12 cellular contexts compared by ENCODE assay signal in the genomic region with DNA sequence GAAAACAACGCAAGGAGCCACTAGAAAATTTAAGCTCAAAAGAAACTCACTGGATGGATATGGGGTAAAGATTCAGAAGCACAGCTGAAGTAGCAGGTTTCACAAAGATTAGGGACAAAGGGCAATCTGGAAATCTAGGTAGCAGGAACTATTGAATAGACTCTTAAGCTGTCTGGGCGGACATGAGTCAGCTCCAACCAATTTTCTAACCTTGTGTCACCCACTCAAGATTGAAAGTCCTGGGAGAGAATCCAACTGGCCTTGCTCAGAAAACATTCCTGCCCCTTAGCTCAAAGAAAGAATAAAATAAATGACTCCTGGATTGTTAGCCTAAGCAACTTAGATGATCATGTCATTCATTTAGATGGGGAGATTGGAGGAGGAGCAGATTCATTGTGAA.
A peak's percentile ranks its signal among the peaks of the same experiment; 100 is the strongest.
DNase-seq lines count a peak whose midpoint lies in the region; ATAC-seq and TF ChIP-seq lines count a peak whose summit lies in the region.
"Had no signal": no experiment of that assay in that cellular context is flagged by ENCODE, and none has a peak within 500 bp of the region (broad histone marks: within the 10 kb centered on the region; RNA-seq: fewer than 3 reads in every experiment).

No MANE protein-coding gene starts in this region.

- intact Hi-C loops in right cardiac atrium (cut with DNase I) = no loop called here
- intact Hi-C loops in cardiac septum (cut with DNase I) = no loop called here
- intact Hi-C loops in A673 (cut with micrococcal nuclease; ENCODE audit: unreplicated experiment) = no loop called here

- WGBS in right cardiac atrium = 70% methylated on average over 2 of the region's 2 CpGs

- no peaks in the 10 kb centered on the region for H3K36me3 ChIP-seq in A673 (ENCODE audit: insufficient read depth, low read length, poor library complexity, severe bottlenecking)
- H3K36me3 ChIP-seq: BLaER1, esophagus muscularis mucosa had no signal

- H3K27ac ChIP-seq in right cardiac atrium (ENCODE audit: low read length) = no peak overlapping the region
- H3K27ac ChIP-seq in A673 (ENCODE audit: low read depth, low read length, poor library complexity, severe bottlenecking) = no peak overlapping the region
- H3K27ac ChIP-seq: BLaER1, esophagus muscularis mucosa, skin epidermis had no signal

- H3K4me1 ChIP-seq in right cardiac atrium (ENCODE audit: control insufficient read depth, insufficient read depth, low read length) (no peaks in the 10 kb centered on the region), A673 (ENCODE audit: insufficient read depth, low read length, poor library complexity, severe bottlenecking) (no peaks in the 10 kb centered on the region)
- H3K4me1 ChIP-seq: BLaER1 had no signal

- POLR2A ChIA-PET in A673 (lab: Charles Lee; ENCODE audit: low non-redundant PET) = no interaction called here

- ATAC-seq in right cardiac atrium (peak; percentile 47 to 49), GM21367 (IDR thresholded peaks at IDR 0.05; ENCODE audit: unreplicated experiment) (no peak)

- no peaks in the 10 kb centered on the region for H3K9me3 ChIP-seq in right cardiac atrium (ENCODE audit: control insufficient read depth, low read length)
- no peaks in the 10 kb centered on the region for H3K9me3 ChIP-seq in A673 (ENCODE audit: low read depth, low read length, poor library complexity, severe bottlenecking)
- H3K9me3 ChIP-seq: BLaER1, esophagus muscularis mucosa had no signal

- no peak for TF ChIP-seq CTCF in A673 (conservative IDR thresholded peaks at IDR 0.05; ENCODE audit: low read depth, low read length)

- no peak for DNase-seq in right cardiac atrium
- no peak for DNase-seq in cardiac septum (ENCODE audit: low spot score)
- peak; percentile 56 for DNase-seq in amniotic epithelial cell (ENCODE audit: low read depth)
- DNase-seq in kidney glomerular epithelial cell (lab: John Stamatoyannopoulos, UW) = peak; percentile 34
- DNase-seq in A673 (ENCODE audit: low spot score) = no peak
- DNase-seq in T-helper 2 cell = no peak
- DNase-seq in NCI-H345 treated with DMSO at 0.1 percent for 48 hours (lab: John Stamatoyannopoulos, UW; ENCODE audit: unreplicated experiment) = no peak
- DNase-seq: activated naive CD4-positive, alpha-beta T cell treated with Interleukin-2 at 50 U/mL for 16 hours had no signal

- H3K4me3 ChIP-seq in right cardiac atrium (ENCODE audit: low read length) (no peak overlapping the region), A673 (ENCODE audit: low read depth, low read length, poor library complexity, severe bottlenecking) (no peak overlapping the region)
- H3K4me3 ChIP-seq: BLaER1, esophagus muscularis mucosa, skin epidermis had no signal

- no TSS peak for BruUV-seq in A673 (replicated peaks; lab: Mats Ljungman, UMichigan)

- H3K27me3 ChIP-seq in right cardiac atrium (ENCODE audit: control insufficient read depth, insufficient read depth) = no peaks in the 10 kb centered on the region
- H3K27me3 ChIP-seq in A673 (replicated peaks; ENCODE audit: insufficient read depth, low read depth, low read length, poor library complexity) = peaks cover 16% of the 10 kb centered on the region
- H3K27me3 ChIP-seq: BLaER1, esophagus muscularis mucosa had no signal

- CTCF ChIA-PET in A673 (lab: Charles Lee) = no interaction called here

Comparison
In these comparisons a context has a peak if more than half of its experiments do, and no peak if none do; other contexts are left out.
1. DNase-seq: peak in amniotic epithelial cell (single experiment) and kidney glomerular epithelial cell (single experiment); none in right cardiac atrium (0 of 3), cardiac septum (single experiment), A673 (single experiment), T-helper 2 cell (0 of 5) and NCI-H345 treated with DMSO at 0.1 percent for 48 hours (single experiment).